In genomic region chr3:151076626-151077025, GRCh38 we compare ENCODE assay signal across 9 cellular contexts.
"Had no signal": no experiment of that assay in that cellular context is flagged by ENCODE, and none has a peak within 500 bp of the region (broad histone marks: within the 10 kb centered on the region; RNA-seq: fewer than 3 reads in every experiment).

No MANE protein-coding gene starts in this region.

- H3K9me3 ChIP-seq: HAP-1 had no signal

- H3K27ac ChIP-seq: GM23248 had no signal

- H3K4me2 ChIP-seq: GM23338 had no signal

- H3K9ac ChIP-seq: GM23248 had no signal

- H3K36me3 ChIP-seq: HAP-1 had no signal

- ATAC-seq: GM23338, HCT116 had no signal

- H3K9me3 Mint-ChIP-seq: GM23338, H9, HFFc6 had no signal

- H2AFZ ChIP-seq: GM23248, GM23338 had no signal

- H3K4me3 Mint-ChIP-seq: GM23338, H9, HFFc6 had no signal

- H3K4me3 ChIP-seq: GM23248, GM23338, HAP-1 had no signal

- H3K4me1 ChIP-seq: HAP-1 had no signal

- H3K27ac Mint-ChIP-seq: GM23338, H9, HFFc6 had no signal

- DNase-seq: GM23248, GOT3, H7, H9, HCEC 1CT, HFFc6 had no signal
